In the genomic region with DNA sequence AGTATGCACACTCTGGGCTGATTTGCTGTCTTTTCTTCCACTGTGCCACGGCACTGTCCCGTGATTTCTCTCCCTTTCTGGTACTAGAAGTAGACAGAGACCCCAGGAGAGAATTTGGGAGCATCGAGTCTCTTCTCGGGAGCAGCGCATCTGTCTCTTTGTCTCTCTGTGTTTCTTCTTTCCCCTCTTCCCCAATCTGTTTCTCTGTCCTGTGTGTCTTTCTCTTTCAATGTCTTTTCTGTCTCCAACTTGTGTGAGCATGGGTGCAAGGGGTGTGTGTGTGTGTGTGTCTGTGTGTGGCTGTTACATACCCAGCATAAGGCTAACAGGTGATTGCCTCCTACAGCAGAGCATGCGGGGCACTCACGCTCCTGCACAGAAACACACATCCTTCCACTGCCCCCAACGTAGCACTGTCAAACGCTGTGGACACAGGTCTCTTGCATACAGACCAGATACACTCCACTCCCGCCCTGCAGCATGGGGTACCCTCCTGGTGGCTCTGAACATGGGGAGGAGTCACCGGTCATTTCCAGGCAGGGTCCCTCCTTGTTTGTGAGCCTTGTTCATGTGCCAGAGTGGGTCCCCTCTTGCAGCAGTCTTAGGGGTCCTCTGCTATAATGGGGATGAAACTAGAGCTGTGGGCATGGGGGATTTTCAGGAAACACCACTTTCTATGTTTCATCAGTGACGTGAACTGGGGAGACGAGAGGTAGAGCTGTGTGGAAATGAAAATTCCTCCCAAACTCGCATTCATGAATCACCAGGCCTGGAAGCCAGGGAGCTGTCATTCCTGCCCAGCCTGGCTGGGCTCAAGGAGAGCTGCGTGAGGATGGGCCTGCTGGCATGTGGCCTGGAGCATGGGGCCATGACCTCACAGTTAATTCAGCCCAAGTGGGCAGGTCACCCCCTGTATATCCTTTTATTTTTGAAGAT, we compare ENCODE assay signal across 9 cellular contexts. TPM values are rescaled to one million over a fixed set of nuclear protein-coding genes. Genes with fewer than 3 reads are reported as not detected.
A peak's percentile ranks its signal among the peaks of the same experiment; 100 is the strongest.
DNase-seq lines count a peak whose midpoint lies in the region; ATAC-seq, FAIRE-seq and TF ChIP-seq lines count a peak whose summit lies in the region.
"Had no signal": no experiment of that assay in that cellular context is flagged by ENCODE, and none has a peak within 500 bp of the region (broad histone marks: within the 10 kb centered on the region; RNA-seq: fewer than 3 reads in every experiment).

No MANE protein-coding gene starts in this region.

- intact Hi-C loops in PC-9 (cut with micrococcal nuclease; ENCODE audit: unreplicated experiment): loop anchor here (1.0 to 5.0 kb wide), 3 partner anchors 84 to 121 kb away; no protein-coding TSS in a partner anchor

- DNase-seq in COLO668 (lab: John Stamatoyannopoulos, UW; ENCODE audit: unreplicated experiment) (peak; percentile 5), PC-9 (peak; percentile 74 to 81), epithelial cell of esophagus (ENCODE audit: low read depth) (peak; percentile 54), neural crest cell (ENCODE audit: low read depth, low spot score) (no peak), GM19239 (ENCODE audit: insufficient read length, low spot score) (no peak), D721Med (ENCODE audit: insufficient read length, low spot score) (no peak), SW 1271 (lab: John Stamatoyannopoulos, UW) (no peak)

- no peaks in the 10 kb centered on the region for H3K9me3 ChIP-seq in PC-9 (ENCODE audit: insufficient read depth, low read depth)

- no peak overlapping the region for H3K27ac ChIP-seq in PC-9
- H3K27ac ChIP-seq: HL-60 had no signal

- peaks cover 57% of the 10 kb centered on the region for H3K27me3 Mint-ChIP-seq in neural crest cell (ENCODE audit: low read depth)

- H3K9me2 ChIP-seq in PC-9 (ENCODE audit: insufficient read depth): no peaks in the 10 kb centered on the region

- no TSS peak for BruUV-seq in PC-9 (replicated peaks; lab: Mats Ljungman, UMichigan)

- H3K4me1 Mint-ChIP-seq in neural crest cell: peaks cover 24% of the 10 kb centered on the region

- no peak overlapping the region for H3K27ac Mint-ChIP-seq in neural crest cell (ENCODE audit: unreplicated experiment)

- no peaks in the 10 kb centered on the region for H3K79me2 ChIP-seq in PC-9 (ENCODE audit: low read depth)

- CTCF ChIA-PET in PC-9 (lab: Charles Lee): interaction anchor here (0.6 kb wide), 1 partner anchor 1157 kb away, joined by 4 read pairs; no protein-coding TSS in a partner anchor

- FAIRE-seq in GM19239 (lab: Jason Lieb, UNC) (no peak), D721Med (lab: Jason Lieb, UNC) (no peak)

- no peaks in the 10 kb centered on the region for H3K9me3 Mint-ChIP-seq in neural crest cell

- H3K27me3 ChIP-seq in PC-9 (ENCODE audit: insufficient read depth, low read depth): peaks cover 11% of the 10 kb centered on the region; the same call in 1 of the 2 replicates

- POLR2A ChIA-PET in PC-9 (lab: Charles Lee; ENCODE audit: unreplicated experiment): no interaction called here

- H3K4me1 ChIP-seq in PC-9 (replicated peaks; ENCODE audit: insufficient read depth): peaks cover 26% of the 10 kb centered on the region

- H3K4me2 ChIP-seq in PC-9: peak overlapping the region; percentile 69

- H3K4me3 ChIP-seq in PC-9 (peak overlapping the region; percentile 42; the same call in 1 of the 2 replicates), epithelial cell of esophagus (ENCODE audit: low read length) (no peak overlapping the region)

- H3K36me3 ChIP-seq in PC-9 (ENCODE audit: low read depth): no peaks in the 10 kb centered on the region

- H4K20me1 ChIP-seq in PC-9 (ENCODE audit: insufficient read depth): no peaks in the 10 kb centered on the region

- ATAC-seq in HG02885 (IDR thresholded peaks at IDR 0.05; ENCODE audit: poor library complexity, unreplicated experiment): no peak

- H3F3A ChIP-seq in PC-9 (ENCODE audit: insufficient read depth, low read depth): peaks cover 10% of the 10 kb centered on the region; the same call in 1 of the 2 replicates

- peak overlapping the region; percentile 64 for H3K4me3 Mint-ChIP-seq in neural crest cell

- peak overlapping the region; percentile 49; the same call in 1 of the 2 replicates for H2AFZ ChIP-seq in PC-9

- H3K36me3 Mint-ChIP-seq in neural crest cell (ENCODE audit: low read depth): no peaks in the 10 kb centered on the region

- TF ChIP-seq CTCF in PC-9 (conservative IDR thresholded peaks at IDR 0.05) (no peak), epithelial cell of esophagus (IDR thresholded peaks at IDR 0.05; ENCODE audit: insufficient read depth, low read depth, low read length, missing control alignments) (no peak), neural crest cell (conservative IDR thresholded peaks at IDR 0.05) (no peak), D721Med (IDR thresholded peaks at IDR 0.05; ENCODE audit: insufficient read depth, missing control alignments) (no peak)

RNA-seq across cellular contexts. Expression of a gene that starts 1.0 kb away (rescaled TPM):
- 1.9 and 2.7 TPM in 2 replicates for total RNA-seq in PC-9 (2021)
- 0.19 and 0.30 TPM in 2 replicates for total RNA-seq in neural crest cell

Comparison
In these comparisons a context has a peak if more than half of its experiments do, and no peak if none do; other contexts are left out.
1. DNase-seq: peak in COLO668 (single experiment), PC-9 (2 of 2) and epithelial cell of esophagus (single experiment); none in neural crest cell (single experiment), GM19239 (single experiment), D721Med (single experiment) and SW 1271 (0 of 2).